8 cellular contexts compared by ENCODE assay signal in genomic region chr9:74742792-74743389, GRCh38.
DNase-seq lines count a peak whose midpoint lies in the region; ATAC-seq and TF ChIP-seq lines count a peak whose summit lies in the region.

No MANE protein-coding gene starts in this region.

- no peaks in the 10 kb centered on the region for H3K4me1 ChIP-seq in mesendoderm (ENCODE audit: control insufficient read depth, low read depth, low read length)

- H3K4ac ChIP-seq in mesendoderm (ENCODE audit: low read depth, low read length): no peak overlapping the region

- H3K4me3 ChIP-seq in AG04449 (ENCODE audit: low read depth, low read length): no peak overlapping the region
- peak overlapping the region; percentile 18 for H3K4me3 ChIP-seq in coronary artery
- no peak overlapping the region for H3K4me3 ChIP-seq in mesendoderm (ENCODE audit: low read length)

- DNase-seq in AG04449 (ENCODE audit: low read depth, low spot score) (no peak), GM04504 (ENCODE audit: low read depth) (peak; percentile 10), NCI-H1092 treated with DMSO at 0.1 percent for 48 hours (lab: John Stamatoyannopoulos, UW) (peak; percentile 44), coronary artery (ENCODE audit: low spot score) (no peak), mesendoderm (peak; percentile 36), NCI-H526 treated with DMSO at 0.1 percent for 48 hours (lab: John Stamatoyannopoulos, UW) (no peak), posterior vena cava (ENCODE audit: low spot score) (no peak)

- H2BK15ac ChIP-seq in mesendoderm (replicated peaks; ENCODE audit: low read depth): no peak overlapping the region

- H3K27me3 ChIP-seq in mesendoderm (ENCODE audit: insufficient read depth, low read length, poor library complexity): no peaks in the 10 kb centered on the region

- H3K27ac ChIP-seq in coronary artery (no peak overlapping the region), mesendoderm (ENCODE audit: low read depth, low read length) (no peak overlapping the region)

- POLR2A ChIA-PET in AG04449 (lab: Yijun Ruan, JAX): no interaction called here

- no peak overlapping the region for H2AK5ac ChIP-seq in mesendoderm (ENCODE audit: low read length)

- no peak overlapping the region for H2BK120ac ChIP-seq in mesendoderm (ENCODE audit: low read depth, low read length)

- H2BK5ac ChIP-seq in mesendoderm (ENCODE audit: low read length): no peak overlapping the region

- no peak overlapping the region for H4K8ac ChIP-seq in mesendoderm (ENCODE audit: low read depth, low read length)

- CTCF ChIA-PET in AG04449 (lab: Yijun Ruan, JAX): interaction anchor here (0.7 to 3.1 kb wide), 14 partner anchors 11 to 1544 kb away, joined by 3 to 29 read pairs (median 5); no protein-coding TSS in a partner anchor

- H4K5ac ChIP-seq in mesendoderm (ENCODE audit: low read length): no peak overlapping the region

- H3K79me1 ChIP-seq in mesendoderm (ENCODE audit: low read length): no peaks in the 10 kb centered on the region

- no peaks in the 10 kb centered on the region for H3K36me3 ChIP-seq in mesendoderm (ENCODE audit: control insufficient read depth, insufficient read depth, low read length)

- H3K56ac ChIP-seq in mesendoderm (ENCODE audit: low read length): no peak overlapping the region

- H3K9ac ChIP-seq in mesendoderm (ENCODE audit: low read length): no peak overlapping the region

- TF ChIP-seq CTCF in AG04449 (IDR thresholded peaks at IDR 0.05; ENCODE audit: insufficient read depth, low read length, missing control alignments) (peak; percentile 56), coronary artery (IDR thresholded peaks at IDR 0.05) (peak; percentile 27)

- H3K79me2 ChIP-seq in mesendoderm (ENCODE audit: control insufficient read depth, insufficient read depth, low read length): no peaks in the 10 kb centered on the region

- no CpG with 5 or more reads among the region's 8 CpGs for WGBS in mesendoderm (ENCODE audit: extremely low coverage, insufficient coverage, low lambda C conversion rate)

- intact Hi-C loops in posterior vena cava (cut with DNase I): no loop called here

- H3K4me2 ChIP-seq in mesendoderm (ENCODE audit: low read length): no peak overlapping the region

- H3K18ac ChIP-seq in mesendoderm (ENCODE audit: low read length): no peak overlapping the region

- no peak for ATAC-seq in GM21717 (IDR thresholded peaks at IDR 0.05; ENCODE audit: unreplicated experiment)

- no peak overlapping the region for H3K23ac ChIP-seq in mesendoderm (ENCODE audit: low read length)

Comparison
In these comparisons a context has a peak if more than half of its experiments do, and no peak if none do; other contexts are left out.
1. DNase-seq: peak in GM04504 (single experiment), NCI-H1092 treated with DMSO at 0.1 percent for 48 hours (single experiment) and mesendoderm (single experiment); none in AG04449 (single experiment), coronary artery (single experiment), NCI-H526 treated with DMSO at 0.1 percent for 48 hours (single experiment) and posterior vena cava (single experiment).